Comparison of ENCODE assay signal across 22 cellular contexts in genomic region chr6:21791596-21791995, GRCh38.
A peak's percentile ranks its signal among the peaks of the same experiment; 100 is the strongest.
DNase-seq lines count a peak whose midpoint lies in the region; ATAC-seq, FAIRE-seq and TF ChIP-seq lines count a peak whose summit lies in the region.
"Had no signal": no experiment of that assay in that cellular context is flagged by ENCODE, and none has a peak within 500 bp of the region (broad histone marks: within the 10 kb centered on the region; RNA-seq: fewer than 3 reads in every experiment).

No MANE protein-coding gene starts in this region.

- H4K20me1 ChIP-seq in astrocyte (ENCODE audit: insufficient read depth, low read length): no peaks in the 10 kb centered on the region

- no peak for TF ChIP-seq EP300 in transverse colon (IDR thresholded peaks at IDR 0.05; ENCODE audit: low read depth)

- H3K4me2 ChIP-seq in astrocyte (ENCODE audit: low read length): no peak overlapping the region

- no peaks in the 10 kb centered on the region for H3K36me3 ChIP-seq in astrocyte (ENCODE audit: insufficient read depth, low read length)
- no peaks in the 10 kb centered on the region for H3K36me3 ChIP-seq in transverse colon
- H3K36me3 ChIP-seq: Peyer's patch had no signal

- peak; percentile 23 for DNase-seq in AG08395 (ENCODE audit: low spot score)
- DNase-seq in OCI-M2 (lab: John Stamatoyannopoulos, UW; ENCODE audit: unreplicated experiment): peak; percentile 10
- DNase-seq in astrocyte (ENCODE audit: low read depth): peak; percentile 87
- peak; percentile 29 for DNase-seq in iris pigment epithelial cell (ENCODE audit: low read depth)
- DNase-seq in head of caudate nucleus: no peak
- DNase-seq in SIG-M5 (lab: John Stamatoyannopoulos, UW): no peak
- no peak for DNase-seq in transverse colon
- DNase-seq: 8988T, COR-L47, DMS 273 treated with DMSO at 0.1 percent for 48 hours, H9, Karpas-422, NCI-H1436, NCI-H1930, NCI-H526, Peyer's patch had no signal

- H3K27me3 ChIP-seq in astrocyte (ENCODE audit: insufficient read depth, low read length) (no peaks in the 10 kb centered on the region), transverse colon (no peaks in the 10 kb centered on the region)
- H3K27me3 ChIP-seq: Peyer's patch had no signal

- no peaks in the 10 kb centered on the region for H3K79me2 ChIP-seq in astrocyte (ENCODE audit: insufficient read depth, low read length)

- H3K4me1 ChIP-seq in astrocyte (ENCODE audit: insufficient read depth, low read length) (no peaks in the 10 kb centered on the region), transverse colon (no peaks in the 10 kb centered on the region)
- H3K4me1 ChIP-seq: Peyer's patch had no signal

- H3K27ac ChIP-seq in astrocyte (ENCODE audit: low read depth, low read length) (no peak overlapping the region), transverse colon (no peak overlapping the region)
- H3K27ac ChIP-seq: HL-60, Peyer's patch had no signal

- no peaks in the 10 kb centered on the region for H3K27me3 Mint-ChIP-seq in astrocyte (ENCODE audit: low read depth, unreplicated experiment)
- H3K27me3 Mint-ChIP-seq: B cell, IgD-negative memory B cell had no signal

- in situ Hi-C loops in transverse colon (cut with MboI; ENCODE audit: low pct_ligation_motif_present in 1 of 4, low pct_unique_long_range_greater_than_20kb in 1 of 4, low sequenced_read_pairs in 3 of 4): no loop called here

- no peak overlapping the region for H3K27ac Mint-ChIP-seq in astrocyte (ENCODE audit: unreplicated experiment)
- H3K27ac Mint-ChIP-seq: B cell, IgD-negative memory B cell had no signal

- no peak overlapping the region for H3K4me3 ChIP-seq in astrocyte (ENCODE audit: insufficient read depth, low read depth, low read length)
- no peak overlapping the region for H3K4me3 ChIP-seq in transverse colon
- H3K4me3 ChIP-seq: Peyer's patch had no signal

- intact Hi-C loops in head of caudate nucleus (cut with DNase I): no loop called here
- intact Hi-C loops in transverse colon (cut with DNase I; ENCODE audit: low total_unique reads): no loop called here

- WGBS in transverse colon (ENCODE audit: low coverage in 1 of 2), 2 donors: 86 to 89% methylated on average over 4 of the region's 4 CpGs

- TF ChIP-seq CTCF in astrocyte (IDR thresholded peaks at IDR 0.05; ENCODE audit: insufficient read depth, low read depth, low read length) (no peak), transverse colon (IDR thresholded peaks at IDR 0.05) (no peak)

- H3K36me3 Mint-ChIP-seq in astrocyte (ENCODE audit: low read depth, unreplicated experiment): peaks cover 8% of the 10 kb centered on the region
- H3K36me3 Mint-ChIP-seq: IgD-negative memory B cell had no signal

- H3K9me3 ChIP-seq in astrocyte (ENCODE audit: insufficient read depth, low read depth, low read length) (no peaks in the 10 kb centered on the region), transverse colon (no peaks in the 10 kb centered on the region)
- H3K9me3 ChIP-seq: Peyer's patch had no signal

- no peak for TF ChIP-seq POLR2A in transverse colon (IDR thresholded peaks at IDR 0.05)

- H3K4me3 Mint-ChIP-seq in astrocyte (ENCODE audit: unreplicated experiment): no peak overlapping the region
- H3K4me3 Mint-ChIP-seq: B cell, H9, IgD-negative memory B cell had no signal

- H2AFZ ChIP-seq in astrocyte (ENCODE audit: low read depth, low read length): no peak overlapping the region

- H3K4me1 Mint-ChIP-seq in astrocyte (ENCODE audit: low read depth, unreplicated experiment): peaks cover 3% of the 10 kb centered on the region
- H3K4me1 Mint-ChIP-seq: B cell, IgD-negative memory B cell had no signal

- no peak for ATAC-seq in GM19452 (IDR thresholded peaks at IDR 0.05; ENCODE audit: unreplicated experiment)

- FAIRE-seq in astrocyte (lab: Jason Lieb, UNC): no peak
- FAIRE-seq: G401.6, HTR-8/SVneo had no signal

- no peaks in the 10 kb centered on the region for H3K9me3 Mint-ChIP-seq in astrocyte (ENCODE audit: unreplicated experiment)

- H3K9ac ChIP-seq in astrocyte (ENCODE audit: low read length): no peak overlapping the region

Comparison
In these comparisons a context has a peak if more than half of its experiments do, and no peak if none do; other contexts are left out.
1. DNase-seq: peak in AG08395 (single experiment), OCI-M2 (single experiment), astrocyte (single experiment) and iris pigment epithelial cell (single experiment); none in head of caudate nucleus (0 of 42), SIG-M5 (single experiment) and transverse colon (single experiment).